In genomic region chr3:8473990-8474389, GRCh38 we compare ENCODE assay signal across 33 cellular contexts.
"Had no signal": no experiment of that assay in that cellular context is flagged by ENCODE, and none has a peak within 500 bp of the region (broad histone marks: within the 10 kb centered on the region; RNA-seq: fewer than 3 reads in every experiment).

No MANE protein-coding gene starts in this region.

- H3K4me1 ChIP-seq: body of pancreas, breast epithelium had no signal

- FAIRE-seq: astrocyte, TTC549 had no signal

- H3K4me3 ChIP-seq: adrenal gland, body of pancreas, breast epithelium had no signal

- DNase-seq: activated B cell treated with CpG ODN at 0.5 μM for 24 hours; activated CD4-positive, alpha-beta memory T cell treated with anti-CD3 and anti-CD28 coated beads for 36 hours; activated CD4-positive, alpha-beta T cell treated with anti-CD3 and anti-CD28 coated beads for 4 hours; activated CD4-positive, alpha-beta T cell treated with anti-CD3 and anti-CD28 coated beads, Interleukin-2, amount 10 ng/mL, durations not matched to agents 24 days and 14 days; activated CD4-positive, alpha-beta T cell treated with anti-CD3 and anti-CD28 coated beads, Interleukin-2, amount 50 U/mL, for 1 hour; activated CD4-positive, alpha-beta T cell treated with anti-CD3 and anti-CD28 coated beads, Interleukin-2, amount 50 U/mL, for 4 hours; activated CD4-positive, CD25-positive, alpha-beta regulatory T cell treated with anti-CD3 and anti-CD28 coated beads, Interleukin-2, amount 50 U/mL, for 72 hours; activated CD8-positive, alpha-beta memory T cell treated with anti-CD3 and anti-CD28 coated beads, Interleukin-2, amount 50 U/mL, for 4 hours; activated CD8-positive, alpha-beta T cell treated with anti-CD3 and anti-CD28 coated beads for 36 hours; activated effector memory CD4-positive, alpha-beta T cell treated with anti-CD3 and anti-CD28 coated beads, Interleukin-2, amount 50 U/mL, for 16 hours; activated gamma-delta T cell treated with Interleukin-2 at 50 U/mL for 16 hours; activated naive CD4-positive, alpha-beta T cell; activated naive CD4-positive, alpha-beta T cell treated with anti-CD3 and anti-CD28 coated beads for 36 hours; activated naive CD4-positive, alpha-beta T cell treated with anti-CD3 and anti-CD28 coated beads, Interleukin-2, amount 50 U/mL, for 16 hours; activated naive CD8-positive, alpha-beta T cell treated with anti-CD3 and anti-CD28 coated beads for 36 hours; activated T-cell treated with anti-CD3 and anti-CD28 coated beads for 4 hours; activated T-cell treated with anti-CD3 and anti-CD28 coated beads, Interleukin-2, amount 50 U/mL, for 1 hour; activated T-cell treated with anti-CD3 and anti-CD28 coated beads, Interleukin-2, amount 50 U/mL, for 4 hours; activated T-cell treated with anti-CD3 and anti-CD28 coated beads, Interleukin-2, amount 50 U/mL, for 72 hours; adrenal gland; amniotic stem cell; aorta; body of pancreas; brain microvascular endothelial cell; central memory CD4-positive, alpha-beta T cell; T-helper 2 cell; T-helper 9 cell had no signal

- H3K27ac ChIP-seq: adrenal gland, body of pancreas, brain microvascular endothelial cell, breast epithelium, VCaP had no signal

- H3K27me3 ChIP-seq: adrenal gland, body of pancreas, brain microvascular endothelial cell, breast epithelium had no signal

- H3K9me3 ChIP-seq: adrenal gland, body of pancreas, breast epithelium had no signal

- H3K36me3 ChIP-seq: adrenal gland, brain microvascular endothelial cell, breast epithelium had no signal

- ATAC-seq: activated CD8-positive, alpha-beta T cell treated with anti-CD3 and anti-CD28 coated beads for 36 hours; activated naive CD4-positive, alpha-beta T cell treated with anti-CD3 and anti-CD28 coated beads, Interleukin-2, amount 50 U/mL, for 72 hours; activated T-cell treated with anti-CD3 and anti-CD28 coated beads, Interleukin-2, amount 50 U/mL, for 4 hours; activated T-cell treated with anti-CD3 and anti-CD28 coated beads, Interleukin-2, amount 50 U/mL, for 72 hours; activated T-helper 17 cell treated with anti-CD3 and anti-CD28 coated beads, Interleukin-2, amount 50 U/mL, for 72 hours; body of pancreas had no signal
